8 cellular contexts compared by ENCODE assay signal in the genomic region with DNA sequence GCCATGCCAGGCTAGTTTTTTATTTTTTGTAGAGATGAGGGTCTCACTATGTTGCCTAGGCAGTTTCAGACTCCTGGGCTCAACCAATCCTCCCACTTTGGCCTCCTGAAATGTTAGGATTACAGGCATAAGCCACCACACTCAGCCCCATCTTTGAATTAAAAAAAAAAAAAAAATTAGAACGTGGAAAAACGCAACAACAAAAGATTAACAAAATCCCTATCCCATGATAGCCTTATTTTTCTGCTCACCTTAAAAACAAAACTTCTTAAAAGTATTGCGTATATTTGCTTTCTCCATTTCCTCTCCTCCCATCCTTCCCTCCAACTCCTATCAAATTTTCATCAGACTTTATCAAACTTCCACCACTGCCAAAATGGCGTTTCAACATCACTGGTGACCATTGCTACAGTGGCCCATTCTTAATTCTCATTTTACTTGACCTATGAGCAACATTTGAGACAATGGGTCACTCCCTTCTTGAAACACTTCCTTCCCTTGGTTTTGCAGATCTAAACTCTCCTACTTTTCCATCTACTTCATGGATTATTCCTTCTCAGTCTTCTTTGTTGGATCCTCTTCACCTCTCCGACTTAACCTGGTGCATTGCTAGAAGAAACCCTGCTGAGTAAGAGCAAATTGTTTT. TPM values are rescaled to one million over a fixed set of nuclear protein-coding genes. Genes with fewer than 3 reads are reported as not detected.
A peak's percentile ranks its signal among the peaks of the same experiment; 100 is the strongest.
DNase-seq lines count a peak whose midpoint lies in the region; ATAC-seq, FAIRE-seq and TF ChIP-seq lines count a peak whose summit lies in the region.

No MANE protein-coding gene starts in this region.

- H3K36me3 ChIP-seq in BLaER1 treated with 17β-estradiol and CSF1 and Interleukin-3, amounts not matched to agents 10 nM and 100 nM: peaks cover 13 to 25% (median 16%) of the 10 kb centered on the region in 11 experiments; a peak in 21 of 22 replicates
- H3K36me3 ChIP-seq in pancreas: no peaks in the 10 kb centered on the region

- peak; percentile 44 for DNase-seq in fibroblast of peridontal ligament (ENCODE audit: extremely low read depth)
- no peak for DNase-seq in pancreas
- no peak for DNase-seq in activated effector memory CD4-positive, alpha-beta T cell treated with anti-CD3 and anti-CD28 coated beads, Interleukin-2, amount 50 U/mL, for 16 hours
- DNase-seq in activated CD4-positive, CD25-positive, alpha-beta regulatory T cell treated with anti-CD3 and anti-CD28 coated beads, Interleukin-2, amount 50 U/mL, for 72 hours: no peak

- H4K20me1 ChIP-seq in BLaER1 treated with 17β-estradiol and CSF1 and Interleukin-3, amounts not matched to agents 10 nM and 100 nM: no peaks in the 10 kb centered on the region

- no peak for TF ChIP-seq CTCF in pancreas (IDR thresholded peaks at IDR 0.05)

- H3K9me3 ChIP-seq in BLaER1 treated with 17β-estradiol and CSF1 and Interleukin-3, amounts not matched to agents 10 nM and 100 nM (replicated peaks in 1 of 11): peaks cover 6 to 23% (median 15%) of the 10 kb centered on the region in 11 experiments; a peak in 21 of 22 replicates
- H3K9me3 ChIP-seq in pancreas: no peaks in the 10 kb centered on the region

- 20 to 33% methylated on average over 5 of the region's 5 CpGs for WGBS in pancreas, 2 donors

- FAIRE-seq in pancreas (lab: Jason Lieb, UNC): no peak

- peak overlapping the region; percentile 68 to 88 (median 74) for H3K4me3 ChIP-seq in BLaER1 treated with 17β-estradiol and CSF1 and Interleukin-3, amounts not matched to agents 10 nM and 100 nM
- H3K4me3 ChIP-seq in pancreas: peak overlapping the region; percentile 45 to 69 (median 60)

- H3K27me3 ChIP-seq in BLaER1 treated with 17β-estradiol and CSF1 and Interleukin-3, amounts not matched to agents 10 nM and 100 nM: no peaks in the 10 kb centered on the region
- no peaks in the 10 kb centered on the region for H3K27me3 ChIP-seq in pancreas

- peaks cover 11 to 24% (median 18%) of the 10 kb centered on the region in 10 experiments for H3K4me1 ChIP-seq in BLaER1 treated with 17β-estradiol and CSF1 and Interleukin-3, amounts not matched to agents 10 nM and 100 nM
- H3K4me1 ChIP-seq in pancreas: peaks cover 4 to 20% (median 19%) of the 10 kb centered on the region in 3 donors

- peak overlapping the region; percentile 72 to 85 (median 83) for H3K9ac ChIP-seq in BLaER1 treated with 17β-estradiol and CSF1 and Interleukin-3, amounts not matched to agents 10 nM and 100 nM

- ATAC-seq in GM21529 (IDR thresholded peaks at IDR 0.05; ENCODE audit: unreplicated experiment): peak; percentile 4
- ATAC-seq in SK-N-SH treated with all-trans-retinoic acid at 6 μM for 48 hours: peak; percentile 4; the same call in 2 of the 3 replicates
- peak; percentile 1 to 16 (median 9) for ATAC-seq in pancreas
- no peak for ATAC-seq in HG03571 (IDR thresholded peaks at IDR 0.05; ENCODE audit: unreplicated experiment)

- peak overlapping the region; percentile 63 to 97 (median 88) for H3K4me2 ChIP-seq in BLaER1 treated with 17β-estradiol and CSF1 and Interleukin-3, amounts not matched to agents 10 nM and 100 nM

- H3K27ac ChIP-seq in BLaER1 treated with 17β-estradiol and CSF1 and Interleukin-3, amounts not matched to agents 10 nM and 100 nM: peak overlapping the region; percentile 46 to 93 (median 85)
- peak overlapping the region; percentile 63 to 84 (median 74) for H3K27ac ChIP-seq in pancreas

- intact Hi-C loops in pancreas (cut with DNase I): no loop called here

TF ChIP-seq in SK-N-SH treated with all-trans-retinoic acid at 6 μM for 48 hours, 23 proteins besides CTCF, POLR2A, EP300 and RAD21 (continues in another document):
- TF ChIP-seq, protein P1, sequence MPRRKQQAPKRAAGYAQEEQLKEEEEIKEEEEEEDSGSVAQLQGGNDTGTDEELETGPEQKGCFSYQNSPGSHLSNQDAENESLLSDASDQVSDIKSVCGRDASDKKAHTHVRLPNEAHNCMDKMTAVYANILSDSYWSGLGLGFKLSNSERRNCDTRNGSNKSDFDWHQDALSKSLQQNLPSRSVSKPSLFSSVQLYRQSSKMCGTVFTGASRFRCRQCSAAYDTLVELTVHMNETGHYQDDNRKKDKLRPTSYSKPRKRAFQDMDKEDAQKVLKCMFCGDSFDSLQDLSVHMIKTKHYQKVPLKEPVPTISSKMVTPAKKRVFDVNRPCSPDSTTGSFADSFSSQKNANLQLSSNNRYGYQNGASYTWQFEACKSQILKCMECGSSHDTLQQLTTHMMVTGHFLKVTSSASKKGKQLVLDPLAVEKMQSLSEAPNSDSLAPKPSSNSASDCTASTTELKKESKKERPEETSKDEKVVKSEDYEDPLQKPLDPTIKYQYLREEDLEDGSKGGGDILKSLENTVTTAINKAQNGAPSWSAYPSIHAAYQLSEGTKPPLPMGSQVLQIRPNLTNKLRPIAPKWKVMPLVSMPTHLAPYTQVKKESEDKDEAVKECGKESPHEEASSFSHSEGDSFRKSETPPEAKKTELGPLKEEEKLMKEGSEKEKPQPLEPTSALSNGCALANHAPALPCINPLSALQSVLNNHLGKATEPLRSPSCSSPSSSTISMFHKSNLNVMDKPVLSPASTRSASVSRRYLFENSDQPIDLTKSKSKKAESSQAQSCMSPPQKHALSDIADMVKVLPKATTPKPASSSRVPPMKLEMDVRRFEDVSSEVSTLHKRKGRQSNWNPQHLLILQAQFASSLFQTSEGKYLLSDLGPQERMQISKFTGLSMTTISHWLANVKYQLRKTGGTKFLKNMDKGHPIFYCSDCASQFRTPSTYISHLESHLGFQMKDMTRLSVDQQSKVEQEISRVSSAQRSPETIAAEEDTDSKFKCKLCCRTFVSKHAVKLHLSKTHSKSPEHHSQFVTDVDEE (CRISPR knock-in tag; IDR thresholded peaks at IDR 0.05): no peak
- TF ChIP-seq TOX (CRISPR knock-in tag; IDR thresholded peaks at IDR 0.05; ENCODE audit: borderline replicate concordance): no peak
- TF ChIP-seq, protein P2, sequence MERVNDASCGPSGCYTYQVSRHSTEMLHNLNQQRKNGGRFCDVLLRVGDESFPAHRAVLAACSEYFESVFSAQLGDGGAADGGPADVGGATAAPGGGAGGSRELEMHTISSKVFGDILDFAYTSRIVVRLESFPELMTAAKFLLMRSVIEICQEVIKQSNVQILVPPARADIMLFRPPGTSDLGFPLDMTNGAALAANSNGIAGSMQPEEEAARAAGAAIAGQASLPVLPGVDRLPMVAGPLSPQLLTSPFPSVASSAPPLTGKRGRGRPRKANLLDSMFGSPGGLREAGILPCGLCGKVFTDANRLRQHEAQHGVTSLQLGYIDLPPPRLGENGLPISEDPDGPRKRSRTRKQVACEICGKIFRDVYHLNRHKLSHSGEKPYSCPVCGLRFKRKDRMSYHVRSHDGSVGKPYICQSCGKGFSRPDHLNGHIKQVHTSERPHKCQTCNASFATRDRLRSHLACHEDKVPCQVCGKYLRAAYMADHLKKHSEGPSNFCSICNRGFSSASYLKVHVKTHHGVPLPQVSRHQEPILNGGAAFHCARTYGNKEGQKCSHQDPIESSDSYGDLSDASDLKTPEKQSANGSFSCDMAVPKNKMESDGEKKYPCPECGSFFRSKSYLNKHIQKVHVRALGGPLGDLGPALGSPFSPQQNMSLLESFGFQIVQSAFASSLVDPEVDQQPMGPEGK (CRISPR knock-in tag; IDR thresholded peaks at IDR 0.05; ENCODE audit: borderline replicate concordance): no peak
- no peak for TF ChIP-seq GLIS3 (CRISPR knock-in tag; IDR thresholded peaks at IDR 0.05)
- TF ChIP-seq ARNTL (CRISPR knock-in tag; IDR thresholded peaks at IDR 0.05; ENCODE audit: borderline replicate concordance, low read depth): no peak
- TF ChIP-seq SNAI2 (CRISPR knock-in tag; IDR thresholded peaks at IDR 0.05): no peak
- no peak for TF ChIP-seq PPARA (CRISPR knock-in tag; IDR thresholded peaks at IDR 0.05; ENCODE audit: borderline replicate concordance)
- no peak for TF ChIP-seq RARB (CRISPR knock-in tag; IDR thresholded peaks at IDR 0.05)
- TF ChIP-seq BACH2 (CRISPR knock-in tag; IDR thresholded peaks at IDR 0.05; ENCODE audit: borderline replicate concordance): no peak
- no peak for TF ChIP-seq OSR1 (CRISPR knock-in tag; IDR thresholded peaks at IDR 0.05)
- TF ChIP-seq, protein P3, sequence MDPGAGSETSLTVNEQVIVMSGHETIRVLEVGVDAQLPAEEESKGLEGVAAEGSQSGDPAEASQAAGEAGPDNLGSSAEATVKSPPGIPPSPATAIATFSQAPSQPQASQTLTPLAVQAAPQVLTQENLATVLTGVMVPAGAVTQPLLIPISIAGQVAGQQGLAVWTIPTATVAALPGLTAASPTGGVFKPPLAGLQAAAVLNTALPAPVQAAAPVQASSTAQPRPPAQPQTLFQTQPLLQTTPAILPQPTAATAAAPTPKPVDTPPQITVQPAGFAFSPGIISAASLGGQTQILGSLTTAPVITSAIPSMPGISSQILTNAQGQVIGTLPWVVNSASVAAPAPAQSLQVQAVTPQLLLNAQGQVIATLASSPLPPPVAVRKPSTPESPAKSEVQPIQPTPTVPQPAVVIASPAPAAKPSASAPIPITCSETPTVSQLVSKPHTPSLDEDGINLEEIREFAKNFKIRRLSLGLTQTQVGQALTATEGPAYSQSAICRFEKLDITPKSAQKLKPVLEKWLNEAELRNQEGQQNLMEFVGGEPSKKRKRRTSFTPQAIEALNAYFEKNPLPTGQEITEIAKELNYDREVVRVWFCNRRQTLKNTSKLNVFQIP (CRISPR knock-in tag; IDR thresholded peaks at IDR 0.05; ENCODE audit: borderline replicate concordance, low read depth): no peak
- TF ChIP-seq, protein P4, sequence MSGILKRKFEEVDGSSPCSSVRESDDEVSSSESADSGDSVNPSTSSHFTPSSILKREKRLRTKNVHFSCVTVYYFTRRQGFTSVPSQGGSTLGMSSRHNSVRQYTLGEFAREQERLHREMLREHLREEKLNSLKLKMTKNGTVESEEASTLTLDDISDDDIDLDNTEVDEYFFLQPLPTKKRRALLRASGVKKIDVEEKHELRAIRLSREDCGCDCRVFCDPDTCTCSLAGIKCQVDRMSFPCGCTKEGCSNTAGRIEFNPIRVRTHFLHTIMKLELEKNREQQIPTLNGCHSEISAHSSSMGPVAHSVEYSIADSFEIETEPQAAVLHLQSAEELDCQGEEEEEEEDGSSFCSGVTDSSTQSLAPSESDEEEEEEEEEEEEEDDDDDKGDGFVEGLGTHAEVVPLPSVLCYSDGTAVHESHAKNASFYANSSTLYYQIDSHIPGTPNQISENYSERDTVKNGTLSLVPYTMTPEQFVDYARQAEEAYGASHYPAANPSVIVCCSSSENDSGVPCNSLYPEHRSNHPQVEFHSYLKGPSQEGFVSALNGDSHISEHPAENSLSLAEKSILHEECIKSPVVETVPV (CRISPR knock-in tag; IDR thresholded peaks at IDR 0.05): no peak
- TF ChIP-seq ESRRG (CRISPR knock-in tag; IDR thresholded peaks at IDR 0.05): no peak
- no peak for TF ChIP-seq ZC3H10 (CRISPR knock-in tag; IDR thresholded peaks at IDR 0.05)
- TF ChIP-seq TCF4 (CRISPR knock-in tag; IDR thresholded peaks at IDR 0.05; ENCODE audit: borderline replicate concordance): no peak
- no peak for TF ChIP-seq ZNF565 (CRISPR knock-in tag; conservative IDR thresholded peaks at IDR 0.05; ENCODE audit: low read depth)
- TF ChIP-seq CSDC2 (CRISPR knock-in tag; IDR thresholded peaks at IDR 0.05): no peak

RNA-seq across cellular contexts. Expression of a gene that starts 0.6 kb away (rescaled TPM):
- 1 to 10 TPM; 1.6 to 4.1 (median 2.9) TPM for total RNA-seq in pancreas
- 1 to 10 TPM; 2.3 to 5.3 TPM for polyA plus RNA-seq in pancreas

RNA-seq across cellular contexts. Expression of a gene that starts 22.3 kb away (rescaled TPM):
- 1 to 10 TPM; 1.9 to 4.5 (median 2.6) TPM for total RNA-seq in pancreas
- 1 to 10 TPM; 3.2 to 6.1 TPM for polyA plus RNA-seq in pancreas

RNA-seq across cellular contexts. Expression of a gene that starts 53.8 kb away (rescaled TPM):
- 1 to 10 TPM; 1.2 to 2.5 (median 1.4) TPM for total RNA-seq in pancreas
- 1 to 10 TPM; 2.2 to 2.8 TPM for polyA plus RNA-seq in pancreas
